9 cellular contexts compared by ENCODE assay signal in the genomic region with DNA sequence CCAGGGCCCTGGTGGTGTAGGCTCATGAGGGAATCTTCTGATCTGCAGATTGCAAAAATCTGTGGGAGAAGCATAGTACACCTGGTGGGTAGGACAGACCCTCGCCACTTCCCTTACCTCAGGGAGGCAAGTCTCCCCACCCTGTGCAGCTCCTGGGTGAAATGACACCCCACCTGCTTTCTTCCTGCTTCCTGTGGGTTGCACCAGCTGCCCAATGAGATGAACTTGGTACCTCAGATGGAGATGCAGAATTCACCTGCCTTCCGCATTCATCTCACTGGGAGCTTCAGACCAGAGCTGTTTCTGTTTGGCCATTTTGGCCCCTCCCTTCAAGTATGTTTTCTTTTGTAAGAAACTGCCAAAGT. TPM values are rescaled to one million over a fixed set of nuclear protein-coding genes. Genes with fewer than 3 reads are reported as not detected.
DNase-seq lines count a peak whose midpoint lies in the region; ATAC-seq and TF ChIP-seq lines count a peak whose summit lies in the region.
"Had no signal": no experiment of that assay in that cellular context is flagged by ENCODE, and none has a peak within 500 bp of the region (broad histone marks: within the 10 kb centered on the region; RNA-seq: fewer than 3 reads in every experiment).

No MANE protein-coding gene starts in this region.

- POLR2A ChIA-PET in activated naive CD8-positive, alpha-beta T cell treated with anti-CD3 and anti-CD28 coated beads, Interleukin-2, amount 10 ng/mL, durations not matched to agents 7 days and 5 days (lab: Charles Lee), result interaction anchor here (1.0 to 7.8 kb wide), 21 partner anchors 8 to 713 kb away, joined by 3 to 216 read pairs (median 5); partner anchors contain the start of genes CD69 and CLEC2B

- peaks cover 7% of the 10 kb centered on the region for H3K4me1 ChIP-seq in BE2C

- no peak overlapping the region for H3K4me3 ChIP-seq in BE2C (ENCODE audit: low read depth, low read length)

- peak overlapping the region; percentile 99 for H3K27ac Mint-ChIP-seq in activated naive CD8-positive, alpha-beta T cell treated with anti-CD3 and anti-CD28 coated beads, Interleukin-2, amount 10 ng/mL, durations not matched to agents 7 days and 5 days
- peak overlapping the region; percentile 93 for H3K27ac Mint-ChIP-seq in stimulated activated memory B cell treated with anti-CD40 and anti-IgM and Interleukin-4, amounts not matched to agents 10 μg/mL and 1 μg/mL and 100 μg/mL, for 72 hours

- no peaks in the 10 kb centered on the region for H3K9me3 Mint-ChIP-seq in activated naive CD8-positive, alpha-beta T cell treated with anti-CD3 and anti-CD28 coated beads, Interleukin-2, amount 10 ng/mL, durations not matched to agents 7 days and 5 days
- H3K9me3 Mint-ChIP-seq in stimulated activated memory B cell treated with anti-CD40 and anti-IgM and Interleukin-4, amounts not matched to agents 10 μg/mL and 1 μg/mL and 100 μg/mL, for 72 hours, result no peaks in the 10 kb centered on the region

- H3K9me3 ChIP-seq in BE2C, result no peaks in the 10 kb centered on the region

- DNase-seq in activated CD8-positive, alpha-beta memory T cell treated with anti-CD3 and anti-CD28 coated beads for 24 hours, result peak; percentile 79
- DNase-seq in activated CD8-positive, alpha-beta memory T cell treated with anti-CD3 and anti-CD28 coated beads, Interleukin-2, amount 50 U/mL, for 4 hours, result no peak
- DNase-seq in activated naive CD8-positive, alpha-beta T cell treated with anti-CD3 and anti-CD28 coated beads, Interleukin-2, amount 10 ng/mL, durations not matched to agents 7 days and 5 days, result no peak
- no peak for DNase-seq in KG1 (lab: John Stamatoyannopoulos, UW)
- no peak for DNase-seq in BE2C
- DNase-seq in nucleus accumbens (lab: John Stamatoyannopoulos, UW), result no peak

- no peaks in the 10 kb centered on the region for H3K36me3 ChIP-seq in BE2C

- no peaks in the 10 kb centered on the region for H3K27me3 ChIP-seq in BE2C

- H3K4me1 Mint-ChIP-seq in activated naive CD8-positive, alpha-beta T cell treated with anti-CD3 and anti-CD28 coated beads, Interleukin-2, amount 10 ng/mL, durations not matched to agents 7 days and 5 days, result peaks cover 61% of the 10 kb centered on the region
- peaks cover 71% of the 10 kb centered on the region for H3K4me1 Mint-ChIP-seq in stimulated activated memory B cell treated with anti-CD40 and anti-IgM and Interleukin-4, amounts not matched to agents 10 μg/mL and 1 μg/mL and 100 μg/mL, for 72 hours

- H3K4me3 Mint-ChIP-seq in activated naive CD8-positive, alpha-beta T cell treated with anti-CD3 and anti-CD28 coated beads, Interleukin-2, amount 10 ng/mL, durations not matched to agents 7 days and 5 days, result peak overlapping the region; percentile 95
- peak overlapping the region; percentile 84 for H3K4me3 Mint-ChIP-seq in stimulated activated memory B cell treated with anti-CD40 and anti-IgM and Interleukin-4, amounts not matched to agents 10 μg/mL and 1 μg/mL and 100 μg/mL, for 72 hours

- no peaks in the 10 kb centered on the region for H3K27me3 Mint-ChIP-seq in activated naive CD8-positive, alpha-beta T cell treated with anti-CD3 and anti-CD28 coated beads, Interleukin-2, amount 10 ng/mL, durations not matched to agents 7 days and 5 days
- no peaks in the 10 kb centered on the region for H3K27me3 Mint-ChIP-seq in stimulated activated memory B cell treated with anti-CD40 and anti-IgM and Interleukin-4, amounts not matched to agents 10 μg/mL and 1 μg/mL and 100 μg/mL, for 72 hours

- peaks cover 76% of the 10 kb centered on the region for H3K36me3 Mint-ChIP-seq in activated naive CD8-positive, alpha-beta T cell treated with anti-CD3 and anti-CD28 coated beads, Interleukin-2, amount 10 ng/mL, durations not matched to agents 7 days and 5 days
- H3K36me3 Mint-ChIP-seq in stimulated activated memory B cell treated with anti-CD40 and anti-IgM and Interleukin-4, amounts not matched to agents 10 μg/mL and 1 μg/mL and 100 μg/mL, for 72 hours, result peaks cover 92% of the 10 kb centered on the region

- no peak for TF ChIP-seq CTCF in BE2C (IDR thresholded peaks at IDR 0.05; ENCODE audit: low read depth, low read length)

- ATAC-seq in HG03439 (IDR thresholded peaks at IDR 0.05; ENCODE audit: unreplicated experiment), result peak; percentile 32
- ATAC-seq in activated naive CD8-positive, alpha-beta T cell treated with anti-CD3 and anti-CD28 coated beads, Interleukin-2, amount 10 ng/mL, durations not matched to agents 7 days and 5 days (ENCODE audit: low read depth), result peak; percentile 46
- ATAC-seq in stimulated activated memory B cell treated with anti-CD40 and anti-IgM and Interleukin-4, amounts not matched to agents 10 μg/mL and 1 μg/mL and 100 μg/mL, for 72 hours, result peak; percentile 37
- ATAC-seq: left colon had no signal

RNA-seq across cellular contexts. Expression of gene CLEC2D, which starts 4.7 kb away (rescaled TPM):
- 100 to 1,000 TPM; 280 to 301 TPM for total RNA-seq in activated naive CD8-positive, alpha-beta T cell treated with anti-CD3 and anti-CD28 coated beads, Interleukin-2, amount 10 ng/mL, durations not matched to agents 7 days and 5 days
- polyA plus RNA-seq in BE2C (2012; ENCODE audit: insufficient read depth, insufficient read length, low read depth), result 1.1 TPM

RNA-seq across cellular contexts. Expression of gene CLECL1, which starts 58.7 kb away (rescaled TPM):
- total RNA-seq in activated naive CD8-positive, alpha-beta T cell treated with anti-CD3 and anti-CD28 coated beads, Interleukin-2, amount 10 ng/mL, durations not matched to agents 7 days and 5 days, result 1 to 10 TPM in 1 of 2 experiments, under 1 TPM in 1; 0.72 to 1.0 TPM
- polyA plus RNA-seq in BE2C (2012; ENCODE audit: insufficient read depth, insufficient read length, low read depth), result not detected
